8 cellular contexts compared by ENCODE assay signal in the genomic region with DNA sequence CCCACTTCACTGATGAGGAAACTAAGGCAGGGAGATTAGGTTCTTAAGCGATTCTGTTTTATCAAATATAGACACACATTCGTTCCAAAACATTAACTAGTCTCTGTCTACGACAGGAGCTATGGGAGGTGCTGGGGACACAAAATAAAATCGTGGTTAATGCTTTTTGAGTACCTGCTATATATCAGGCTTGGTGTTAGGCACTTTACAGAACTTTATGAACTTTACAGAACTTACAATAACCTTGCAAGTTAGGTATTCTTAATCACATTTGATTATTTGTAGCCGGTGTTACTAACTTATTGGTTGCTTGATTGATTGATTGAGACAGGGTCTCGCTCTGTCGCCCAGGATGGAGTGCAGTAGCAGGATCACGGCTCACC. TPM values are rescaled to one million over a fixed set of nuclear protein-coding genes. Genes with fewer than 3 reads are reported as not detected.
DNase-seq lines count a peak whose midpoint lies in the region; ATAC-seq and TF ChIP-seq lines count a peak whose summit lies in the region.

No MANE protein-coding gene starts in this region.

- ATAC-seq in GM21360 (IDR thresholded peaks at IDR 0.05; ENCODE audit: unreplicated experiment) (no peak), GM21723 (IDR thresholded peaks at IDR 0.05; ENCODE audit: unreplicated experiment) (no peak)

- peaks cover 25 to 44% (median 34%) of the 10 kb centered on the region in 4 donors for H3K4me1 Mint-ChIP-seq in CD4-positive, alpha-beta memory T cell
- peaks cover 29% of the 10 kb centered on the region for H3K4me1 Mint-ChIP-seq in osteocyte (ENCODE audit: unreplicated experiment)

- H3K4me1 ChIP-seq in CD4-positive, alpha-beta memory T cell (ENCODE audit: insufficient read depth, low read length) = peaks cover 33% of the 10 kb centered on the region

- intact Hi-C loops in CD4-positive, alpha-beta memory T cell (cut with micrococcal nuclease) = loop anchor here (5.0 kb wide), 3 partner anchors 147 to 677 kb away; a partner anchor contains a TSS
- intact Hi-C loops in dorsolateral prefrontal cortex (cut with DNase I) = loop anchor here (2.0 to 10.0 kb wide), 7 partner anchors 87 to 742 kb away; a partner anchor contains a TSS

- no peaks in the 10 kb centered on the region for H3K9me3 ChIP-seq in CD4-positive, alpha-beta memory T cell (ENCODE audit: control insufficient read depth in 1 of 2, low read length in 2 of 2)

- peak overlapping the region in 1 of 2 donors; percentile 98 for H3K4me3 ChIP-seq in CD4-positive, alpha-beta memory T cell (ENCODE audit: low read length in 2 of 2)
- peak overlapping the region; percentile 35 for H3K4me3 ChIP-seq in NB4 (ENCODE audit: low read depth, low read length)
- peak overlapping the region in 58 of 59 donors; percentile 67 to 100 (median 97) for H3K4me3 ChIP-seq in dorsolateral prefrontal cortex

- peak overlapping the region; percentile 84 to 91 (median 90) for H3K4me3 Mint-ChIP-seq in CD4-positive, alpha-beta memory T cell
- peak overlapping the region; percentile 88 for H3K4me3 Mint-ChIP-seq in osteocyte (ENCODE audit: unreplicated experiment)

- TF ChIP-seq POLR2A in NB4 (IDR thresholded peaks at IDR 0.05; ENCODE audit: extremely low read depth, insufficient read length) = no peak

- peaks cover 8 to 19% of the 10 kb centered on the region in 2 donors for H3K36me3 Mint-ChIP-seq in CD4-positive, alpha-beta memory T cell
- H3K36me3 Mint-ChIP-seq in osteocyte (ENCODE audit: unreplicated experiment) = peaks cover 4% of the 10 kb centered on the region

- no peaks in the 10 kb centered on the region for H3K9me3 Mint-ChIP-seq in CD4-positive, alpha-beta memory T cell
- no peaks in the 10 kb centered on the region for H3K9me3 Mint-ChIP-seq in osteocyte (ENCODE audit: unreplicated experiment)

- DNase-seq in CD4-positive, alpha-beta memory T cell = no peak
- DNase-seq in NB4 (ENCODE audit: low read depth) = no peak
- no peak for DNase-seq in dorsolateral prefrontal cortex
- DNase-seq in osteocyte (ENCODE audit: extremely low spot score, unreplicated experiment) = no peak
- DNase-seq in stimulated activated CD8-positive, alpha-beta memory T cell treated with anti-CD3 and anti-CD28 coated beads, Interleukin-4, amount 100 ng/mL, for 48 hours = no peak
- no peak for DNase-seq in MV-4-11 (lab: John Stamatoyannopoulos, UW)

- no peak overlapping the region for H3K27ac ChIP-seq in CD4-positive, alpha-beta memory T cell (ENCODE audit: low read depth, low read length)
- H3K27ac ChIP-seq in dorsolateral prefrontal cortex = peak overlapping the region in 46 of 59 donors; percentile 14 to 100 (median 98)

- no peaks in the 10 kb centered on the region for H3K27me3 Mint-ChIP-seq in CD4-positive, alpha-beta memory T cell
- no peaks in the 10 kb centered on the region for H3K27me3 Mint-ChIP-seq in osteocyte (ENCODE audit: unreplicated experiment)

- POLR2A ChIA-PET in CD4-positive, alpha-beta memory T cell (lab: Charles Lee; ENCODE audit: partially characterized antibody) = interaction anchor here (0.5 to 3.5 kb wide), 10 partner anchors 20 to 741 kb away, joined by 3 to 32 read pairs (median 4); a partner anchor contains a TSS

- CTCF ChIA-PET in CD4-positive, alpha-beta memory T cell (lab: Charles Lee; ENCODE audit: partially characterized antibody) = interaction anchor here (2.3 to 3.1 kb wide), 2 partner anchors 40 to 145 kb away, joined by 14 to 23 read pairs; a partner anchor contains a TSS

- peak overlapping the region; percentile 77 to 95 (median 92) for H3K27ac Mint-ChIP-seq in CD4-positive, alpha-beta memory T cell
- peak overlapping the region; percentile 91 for H3K27ac Mint-ChIP-seq in osteocyte (ENCODE audit: unreplicated experiment)

- no peaks in the 10 kb centered on the region for H3K27me3 ChIP-seq in CD4-positive, alpha-beta memory T cell (ENCODE audit: insufficient read depth, low read length)
- no peaks in the 10 kb centered on the region for H3K27me3 ChIP-seq in dorsolateral prefrontal cortex

- no peak for TF ChIP-seq CTCF in NB4 (IDR thresholded peaks at IDR 0.05; ENCODE audit: low read depth, low read length)
- TF ChIP-seq CTCF in dorsolateral prefrontal cortex (IDR thresholded peaks at IDR 0.05 in 54 of 56, conservative IDR thresholded peaks at IDR 0.05 in 2 of 56; ENCODE audit: low read depth in 1 of 56, partially characterized antibody in 56 of 56) = no peak
- no peak for TF ChIP-seq CTCF in osteocyte (IDR thresholded peaks at IDR 0.05)

- H3K36me3 ChIP-seq in CD4-positive, alpha-beta memory T cell (ENCODE audit: insufficient read depth, low read length) = peaks cover 7% of the 10 kb centered on the region

RNA-seq across cellular contexts. Expression of a gene that starts 0.5 kb away (rescaled TPM):
- 10 to 100 TPM; 20.5 to 25.6 TPM for total RNA-seq in CD4-positive, alpha-beta memory T cell
- polyA plus RNA-seq in CD4-positive, alpha-beta memory T cell = 1 to 10 TPM; 3.2 to 5.7 TPM
- total RNA-seq in dorsolateral prefrontal cortex (10 to 100 TPM; 11.3 to 36.1 (median 20.5) TPM), osteocyte (19.4 and 20.3 TPM in 2 replicates)

RNA-seq across cellular contexts. Expression of a gene that starts 40.2 kb away (rescaled TPM):
- total RNA-seq in CD4-positive, alpha-beta memory T cell = 10 to 100 TPM; 34.2 to 40.8 TPM
- polyA plus RNA-seq in CD4-positive, alpha-beta memory T cell = 10 to 100 TPM; 19.2 to 21.0 TPM
- 10 to 100 TPM; 16.8 to 35.7 (median 24.8) TPM for total RNA-seq in dorsolateral prefrontal cortex
- 19.7 and 23.0 TPM in 2 replicates for total RNA-seq in osteocyte
